Comparison of ENCODE assay signal across 7 cellular contexts in genomic region chr1:214610136-214610535, GRCh38. TPM values are rescaled to one million over a fixed set of nuclear protein-coding genes. Genes with fewer than 3 reads are reported as not detected.
DNase-seq lines count a peak whose midpoint lies in the region; ATAC-seq and FAIRE-seq lines count a peak whose summit lies in the region.
"Not testable (repeated sequence)": the region's sequence is repeated elsewhere in the genome, so short reads cannot be mapped to it uniquely, and the experiment has no call there.

No MANE protein-coding gene starts in this region.

- not testable (repeated sequence) for H3K27me3 ChIP-seq in Karpas-422 (ENCODE audit: low read length)

- not testable (repeated sequence) for H3K4me3 ChIP-seq in Karpas-422 (ENCODE audit: low read length)

- H3K9ac ChIP-seq in Karpas-422 (ENCODE audit: low read length): not testable (repeated sequence)

- H3K27ac ChIP-seq in Karpas-422 (ENCODE audit: low read length): peak overlapping the region; percentile 26; the same call in 1 of the 2 replicates

- not testable (repeated sequence) for H4K20me1 ChIP-seq in Karpas-422 (ENCODE audit: insufficient read depth, low read depth, low read length)

- DNase-seq in GM18507 (ENCODE audit: extremely low spot score, insufficient read length, low read depth); Karpas-422: not testable (repeated sequence)
- DNase-seq in kidney tubule cell (ENCODE audit: low spot score): peak; percentile 63

- H3K9me2 ChIP-seq in Karpas-422 (replicated peaks; ENCODE audit: insufficient read depth, low read length): not testable (repeated sequence)

- H3K4me2 ChIP-seq in Karpas-422 (ENCODE audit: low read depth, low read length, poor library complexity, severe bottlenecking): peak overlapping the region; percentile 15

- H3K9me3 ChIP-seq in Karpas-422 (ENCODE audit: low read length): not testable (repeated sequence)

- not testable (repeated sequence) for H2AFZ ChIP-seq in Karpas-422 (ENCODE audit: low read length)

- ATAC-seq in GM18909 (IDR thresholded peaks at IDR 0.05; ENCODE audit: poor library complexity, unreplicated experiment): peak; percentile 74
- ATAC-seq in GM19463 (IDR thresholded peaks at IDR 0.05; ENCODE audit: unreplicated experiment): peak; percentile 53
- ATAC-seq in HG02938 (IDR thresholded peaks at IDR 0.05; ENCODE audit: unreplicated experiment): peak; percentile 66
- ATAC-seq in HG03342 (IDR thresholded peaks at IDR 0.05; ENCODE audit: unreplicated experiment): peak; percentile 66

- FAIRE-seq in GM18507 (lab: Jason Lieb, UNC): peak; percentile 29

- H3K36me3 ChIP-seq in Karpas-422 (ENCODE audit: insufficient read depth, low read length): peaks cover 25% of the 10 kb centered on the region

- peaks cover 86% of the 10 kb centered on the region for H3K79me2 ChIP-seq in Karpas-422 (ENCODE audit: low read length)

- H3K4me1 ChIP-seq in Karpas-422 (ENCODE audit: low read length): peaks cover 14% of the 10 kb centered on the region

RNA-seq across cellular contexts. Expression of gene CENPF, which starts 7.1 kb away (rescaled TPM):
- 44.0 and 54.1 TPM in 2 replicates for total RNA-seq in Karpas-422 (2014; rRNA removed; shearing (Covaris generic); ENCODE audit: low replicate concordance)

RNA-seq across cellular contexts. Expression of gene PTPN14, which starts 58.7 kb away (rescaled TPM):
- 0.40 and 0.56 TPM in 2 replicates for total RNA-seq in Karpas-422 (2014; rRNA removed; shearing (Covaris generic); ENCODE audit: low replicate concordance)
